20 cellular contexts compared by ENCODE assay signal in the genomic region with DNA sequence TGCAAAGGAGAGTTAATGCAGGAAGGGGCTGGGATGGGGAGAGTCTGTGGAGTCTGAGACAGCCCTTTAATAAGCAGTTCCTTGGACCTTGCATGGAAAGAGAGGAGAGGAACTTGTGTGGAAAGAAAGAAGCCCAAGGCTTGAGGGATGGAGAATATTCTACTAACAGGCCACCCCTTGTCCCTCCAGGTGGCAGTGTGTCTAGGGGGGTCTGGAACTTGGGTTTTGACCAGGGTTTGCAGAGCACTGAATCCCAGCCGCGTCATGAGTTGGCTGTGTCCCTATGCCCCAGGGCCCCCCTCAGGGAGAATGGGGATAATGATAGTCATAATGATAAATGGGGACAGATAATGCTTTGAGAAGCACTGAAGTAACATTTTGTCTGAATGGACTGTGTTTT. TPM values are rescaled to one million over a fixed set of nuclear protein-coding genes. Genes with fewer than 3 reads are reported as not detected.
DNase-seq lines count a peak whose midpoint lies in the region; ATAC-seq, FAIRE-seq and TF ChIP-seq lines count a peak whose summit lies in the region.
"Had no signal": no experiment of that assay in that cellular context is flagged by ENCODE, and none has a peak within 500 bp of the region (broad histone marks: within the 10 kb centered on the region; RNA-seq: fewer than 3 reads in every experiment).

No MANE protein-coding gene starts in this region.

- ATAC-seq in DND-41 (ENCODE audit: insufficient read depth, low read depth): no peak

- H4K20me1 ChIP-seq in DND-41 (ENCODE audit: insufficient read depth, low read length) (no peaks in the 10 kb centered on the region), Loucy (ENCODE audit: insufficient read depth, low read length, poor library complexity, severe bottlenecking) (no peaks in the 10 kb centered on the region), MM.1S (ENCODE audit: insufficient read depth, low read length) (no peaks in the 10 kb centered on the region)

- H3K27me3 ChIP-seq in DND-41 (ENCODE audit: insufficient read depth, low read length, poor library complexity) (peaks cover 14% of the 10 kb centered on the region), Loucy (ENCODE audit: insufficient read depth, low read length, poor library complexity, severe bottlenecking) (no peaks in the 10 kb centered on the region), bronchial epithelial cell (ENCODE audit: control insufficient read depth, insufficient read depth, low read length) (no peaks in the 10 kb centered on the region), neuronal stem cell (ENCODE audit: control insufficient read depth in 3 of 3, insufficient read depth in 3 of 3, low read depth in 1 of 3, low read length in 3 of 3) (no peaks in the 10 kb centered on the region), MM.1S (replicated peaks; ENCODE audit: insufficient read depth, low read length) (no peaks in the 10 kb centered on the region)

- H3K27me3 Mint-ChIP-seq in T-helper 2 cell treated with Interferon-gamma antibody and Interleukin-4, amounts not matched to agents 5 μg/mL and 100 μg/mL, for 36 hours (ENCODE audit: low read depth): peaks cover 4% of the 10 kb centered on the region

- H3K4me3 Mint-ChIP-seq in T-helper 2 cell treated with Interferon-gamma antibody and Interleukin-4, amounts not matched to agents 5 μg/mL and 100 μg/mL, for 36 hours: no peak overlapping the region
- H3K4me3 Mint-ChIP-seq: CD4-positive, CD25-positive, alpha-beta regulatory T cell had no signal

- H4K91ac ChIP-seq in neuronal stem cell (ENCODE audit: low read depth, low read length, poor library complexity): no peak overlapping the region

- no peak overlapping the region for H3K14ac ChIP-seq in neuronal stem cell (ENCODE audit: low read length)

- no peak overlapping the region for H4K8ac ChIP-seq in neuronal stem cell (ENCODE audit: low read depth, low read length)

- H3K9me3 ChIP-seq in DND-41 (ENCODE audit: insufficient read depth, low read length, severe bottlenecking) (no peaks in the 10 kb centered on the region), Loucy (ENCODE audit: insufficient read depth, low read depth, low read length) (no peaks in the 10 kb centered on the region), neuronal stem cell (replicated peaks in 1 of 2; ENCODE audit: control insufficient read depth in 2 of 2, insufficient read depth in 1 of 2, low read depth in 1 of 2, low read length in 2 of 2) (peaks cover 0 to 3% of the 10 kb centered on the region in 2 donors), MM.1S (replicated peaks; ENCODE audit: insufficient read depth, low read length) (no peaks in the 10 kb centered on the region)
- H3K9me3 ChIP-seq: Caco-2 had no signal

- no peak overlapping the region for H3K23ac ChIP-seq in neuronal stem cell (ENCODE audit: low read depth, low read length, poor library complexity)

- H3K27ac ChIP-seq in DND-41 (ENCODE audit: low read length) (no peak overlapping the region), neuronal stem cell (replicated peaks; ENCODE audit: low read length) (no peak overlapping the region), MM.1S (ENCODE audit: low read length) (no peak overlapping the region)

- H2BK120ac ChIP-seq in neuronal stem cell (ENCODE audit: low read depth, low read length): no peak overlapping the region

- no peaks in the 10 kb centered on the region for H3K4me1 Mint-ChIP-seq in T-helper 2 cell treated with Interferon-gamma antibody and Interleukin-4, amounts not matched to agents 5 μg/mL and 100 μg/mL, for 36 hours (ENCODE audit: low read depth)
- H3K4me1 Mint-ChIP-seq: CD4-positive, CD25-positive, alpha-beta regulatory T cell had no signal

- H3K4me1 ChIP-seq in DND-41 (ENCODE audit: insufficient read depth, low read length) (no peaks in the 10 kb centered on the region), Loucy (ENCODE audit: insufficient read depth, low read length, poor library complexity, severe bottlenecking) (no peaks in the 10 kb centered on the region), neuronal stem cell (ENCODE audit: control insufficient read depth in 2 of 2, insufficient read depth in 1 of 2, low read depth in 1 of 2, low read length in 2 of 2) (peaks cover 0 to 3% of the 10 kb centered on the region in 2 donors), MM.1S (ENCODE audit: low read length) (no peaks in the 10 kb centered on the region)

- no peak overlapping the region for H3K18ac ChIP-seq in neuronal stem cell (ENCODE audit: low read length)

- no peaks in the 10 kb centered on the region for H3K79me2 ChIP-seq in DND-41 (ENCODE audit: insufficient read depth, low read length)
- H3K79me2 ChIP-seq in Loucy (ENCODE audit: insufficient read depth, low read length): no peaks in the 10 kb centered on the region
- H3K79me2 ChIP-seq in MM.1S (ENCODE audit: low read length): no peaks in the 10 kb centered on the region

- no peak overlapping the region for H2BK12ac ChIP-seq in neuronal stem cell (ENCODE audit: low read length)

- H3F3A ChIP-seq in Loucy (ENCODE audit: low read depth) (no peaks in the 10 kb centered on the region), MM.1S (ENCODE audit: insufficient read depth, low read length) (no peaks in the 10 kb centered on the region)

- H3K4me3 ChIP-seq in DND-41 (ENCODE audit: low read depth in 1 of 2, low read length in 2 of 2) (no peak overlapping the region), Loucy (ENCODE audit: low read length, poor library complexity, severe bottlenecking) (no peak overlapping the region), bronchial epithelial cell (ENCODE audit: low read depth, low read length) (no peak overlapping the region), neuronal stem cell (ENCODE audit: low read length in 2 of 2) (no peak overlapping the region), MM.1S (ENCODE audit: low read length) (no peak overlapping the region)

- no peaks in the 10 kb centered on the region for H3K9me2 ChIP-seq in Loucy (replicated peaks; ENCODE audit: low read depth, low read length)
- H3K9me2 ChIP-seq in MM.1S (replicated peaks; ENCODE audit: insufficient read depth, low read length): no peaks in the 10 kb centered on the region

- H3K36me3 ChIP-seq in DND-41 (ENCODE audit: insufficient read depth, low read length) (no peaks in the 10 kb centered on the region), Loucy (ENCODE audit: insufficient read depth, low read length) (no peaks in the 10 kb centered on the region), bronchial epithelial cell (ENCODE audit: control insufficient read depth, insufficient read depth, low read length) (no peaks in the 10 kb centered on the region), neuronal stem cell (replicated peaks in 1 of 2; ENCODE audit: control insufficient read depth in 2 of 2, insufficient read depth in 2 of 2, low read length in 2 of 2) (peaks cover 0 to 31% of the 10 kb centered on the region in 2 donors), MM.1S (replicated peaks; ENCODE audit: insufficient read depth, low read length) (no peaks in the 10 kb centered on the region)

- H2AK5ac ChIP-seq in neuronal stem cell (ENCODE audit: low read depth, low read length): peak overlapping the region; percentile 41

- H2BK5ac ChIP-seq in neuronal stem cell (ENCODE audit: low read length): no peak overlapping the region

- no peak overlapping the region for H3K4ac ChIP-seq in neuronal stem cell (ENCODE audit: low read length)

- no peak overlapping the region for H2BK15ac ChIP-seq in neuronal stem cell (ENCODE audit: low read length)

- H3K9me3 Mint-ChIP-seq in T-helper 2 cell treated with Interferon-gamma antibody and Interleukin-4, amounts not matched to agents 5 μg/mL and 100 μg/mL, for 36 hours: no peaks in the 10 kb centered on the region

- FAIRE-seq in bronchial epithelial cell (lab: Jason Lieb, UNC): peak; percentile 52

- no peak overlapping the region for H3K27ac Mint-ChIP-seq in T-helper 2 cell treated with Interferon-gamma antibody and Interleukin-4, amounts not matched to agents 5 μg/mL and 100 μg/mL, for 36 hours
- H3K27ac Mint-ChIP-seq: CD4-positive, CD25-positive, alpha-beta regulatory T cell had no signal

- H3K9ac ChIP-seq in DND-41 (ENCODE audit: low read depth, low read length) (no peak overlapping the region), Loucy (ENCODE audit: low read depth, low read length, poor library complexity, severe bottlenecking) (no peak overlapping the region), neuronal stem cell (ENCODE audit: low read depth, low read length, poor library complexity) (no peak overlapping the region), MM.1S (ENCODE audit: low read length) (no peak overlapping the region)

- H3K79me1 ChIP-seq in neuronal stem cell (ENCODE audit: low read depth, low read length): peaks cover 3% of the 10 kb centered on the region

- no peak overlapping the region for H2AFZ ChIP-seq in DND-41 (ENCODE audit: low read depth, low read length)
- H2AFZ ChIP-seq in Loucy (ENCODE audit: low read length): no peak overlapping the region
- H2AFZ ChIP-seq in neuronal stem cell (ENCODE audit: low read length): no peak overlapping the region
- no peak overlapping the region for H2AFZ ChIP-seq in MM.1S (ENCODE audit: low read length)

- peak; percentile 3 for TF ChIP-seq CTCF in DND-41 (IDR thresholded peaks at IDR 0.05; ENCODE audit: borderline replicate concordance, extremely low read depth, low read length, poor library complexity, severe bottlenecking)
- 0 out of 2 replicates have a peak, but pooled peaks have one; percentile 13 for TF ChIP-seq CTCF in Loucy (conservative IDR thresholded peaks at IDR 0.05; ENCODE audit: low read length)
- TF ChIP-seq CTCF in bronchial epithelial cell (IDR thresholded peaks at IDR 0.05; ENCODE audit: insufficient read depth, low read length, severe bottlenecking): no peak
- TF ChIP-seq CTCF in MM.1S (IDR thresholded peaks at IDR 0.05; ENCODE audit: low read length): no peak

- H3K4me2 ChIP-seq in DND-41 (ENCODE audit: insufficient read depth, low read length) (no peak overlapping the region), Loucy (ENCODE audit: low read depth, low read length, poor library complexity, severe bottlenecking) (no peak overlapping the region), neuronal stem cell (ENCODE audit: insufficient read depth, low read length, poor library complexity, severe bottlenecking) (no peak overlapping the region), MM.1S (ENCODE audit: low read depth, low read length) (no peak overlapping the region)

- H3K36me3 Mint-ChIP-seq in T-helper 2 cell treated with Interferon-gamma antibody and Interleukin-4, amounts not matched to agents 5 μg/mL and 100 μg/mL, for 36 hours (ENCODE audit: low read depth): no peaks in the 10 kb centered on the region
- H3K36me3 Mint-ChIP-seq: CD4-positive, CD25-positive, alpha-beta regulatory T cell had no signal

- no CpG with 5 or more reads among the region's 2 CpGs for WGBS in neuronal stem cell (ENCODE audit: extremely low coverage in 2 of 2, insufficient read length in 2 of 2, insufficient replicate concordance in 1 of 2), 2 donors

- DNase-seq in DND-41 (no peak), bronchial epithelial cell (ENCODE audit: low read depth) (no peak), neuronal stem cell (ENCODE audit: low spot score) (no peak), MM.1S (no peak), NCI-H2171 (lab: John Stamatoyannopoulos, UW) (no peak)
- DNase-seq in T-helper 2 cell treated with Interferon-gamma antibody and Interleukin-4, amounts not matched to agents 5 μg/mL and 100 μg/mL, for 36 hours (ENCODE audit: low spot score): no peak
- DNase-seq: Caco-2; CD4-positive, CD25-positive, alpha-beta regulatory T cell; DMS153; H7; MV-4-11; NCI-H1417 treated with DMSO at 0.1 percent for 48 hours; NCI-H2081; NCI-H526 treated with DMSO at 0.1 percent for 48 hours; NK-92 treated with Interleukin-12 subunit alpha and Interleukin-12 subunit beta, amount 100 ng/mL, for 24 hours; RPMI8226; SIG-M5 had no signal

RNA-seq across cellular contexts. Expression of a gene that starts 15.0 kb away (rescaled TPM):
- 1.3 and 1.9 TPM in 2 replicates for total RNA-seq in bronchial epithelial cell
- 67.8 TPM for polyA plus RNA-seq in neuronal stem cell (2013, experiment 1 of 2)
- polyA plus RNA-seq in neuronal stem cell (2013, experiment 2 of 2): 68.6 TPM
- total RNA-seq: CD4-positive, CD25-positive, alpha-beta regulatory T cell; HT-29; OCI-LY7 had no signal

Comparison
In these comparisons a context has a peak if more than half of its experiments do, and no peak if none do; other contexts are left out.
1. CTCF ChIP-seq: peak in DND-41 (single experiment) and Loucy (single experiment); none in bronchial epithelial cell (single experiment) and MM.1S (single experiment).